25 cellular contexts compared by ENCODE assay signal in genomic region chr5:39040875-39041274, GRCh38. TPM values are rescaled to one million over a fixed set of nuclear protein-coding genes. Genes with fewer than 3 reads are reported as not detected.
A peak's percentile ranks its signal among the peaks of the same experiment; 100 is the strongest.
DNase-seq lines count a peak whose midpoint lies in the region; ATAC-seq, FAIRE-seq and TF ChIP-seq lines count a peak whose summit lies in the region.
"Had no signal": no experiment of that assay in that cellular context is flagged by ENCODE, and none has a peak within 500 bp of the region (broad histone marks: within the 10 kb centered on the region; RNA-seq: fewer than 3 reads in every experiment).

No MANE protein-coding gene starts in this region.

- peaks cover 0 to 2% of the 10 kb centered on the region in 2 donors for H3K9me3 Mint-ChIP-seq in activated T-cell treated with anti-CD3 and anti-CD28 coated beads, Interleukin-2, amount 50 U/mL, for 72 hours
- H3K9me3 Mint-ChIP-seq: CD4-positive, alpha-beta T cell had no signal

- TF ChIP-seq POLR2A in H54 (IDR thresholded peaks at IDR 0.05; ENCODE audit: low read depth, low read length) = no peak

- no peaks in the 10 kb centered on the region for H3K27me3 ChIP-seq in psoas muscle (ENCODE audit: insufficient read depth in 3 of 3, low read length in 2 of 3)
- H3K27me3 ChIP-seq: SJCRH30 had no signal

- H3K4me3 Mint-ChIP-seq in activated T-cell treated with anti-CD3 and anti-CD28 coated beads, Interleukin-2, amount 50 U/mL, for 72 hours = no peak overlapping the region
- H3K4me3 Mint-ChIP-seq: activated CD4-positive, alpha-beta T cell treated with anti-CD3 and anti-CD28 coated beads for 36 hours; brain; CD4-positive, alpha-beta T cell; endodermal cell; nephron progenitor cell; stimulated activated memory B cell treated with anti-CD40 and anti-IgM and Interleukin-4, amounts not matched to agents 10 μg/mL and 1 μg/mL and 100 μg/mL, for 72 hours had no signal

- no peak overlapping the region for H3K4me3 ChIP-seq in psoas muscle
- H3K4me3 ChIP-seq: SJCRH30, thoracic aorta had no signal

- H3K27ac ChIP-seq in psoas muscle = no peak overlapping the region
- H3K27ac ChIP-seq: parathyroid adenoma, SJCRH30, thoracic aorta had no signal

- H3K27me3 Mint-ChIP-seq in activated T-cell treated with anti-CD3 and anti-CD28 coated beads, Interleukin-2, amount 50 U/mL, for 72 hours (ENCODE audit: low read depth) = no peaks in the 10 kb centered on the region
- H3K27me3 Mint-ChIP-seq: activated CD4-positive, alpha-beta T cell treated with anti-CD3 and anti-CD28 coated beads for 36 hours; brain; CD4-positive, alpha-beta T cell; stimulated activated memory B cell treated with anti-CD40 and anti-IgM and Interleukin-4, amounts not matched to agents 10 μg/mL and 1 μg/mL and 100 μg/mL, for 72 hours had no signal

- intact Hi-C loops in psoas muscle (cut with DNase I) = no loop called here

- peaks cover 1 to 13% of the 10 kb centered on the region in 2 donors for H3K36me3 Mint-ChIP-seq in activated T-cell treated with anti-CD3 and anti-CD28 coated beads, Interleukin-2, amount 50 U/mL, for 72 hours (ENCODE audit: insufficient read depth in 2 of 2)

- H3K9me3 ChIP-seq in psoas muscle = no peaks in the 10 kb centered on the region
- H3K9me3 ChIP-seq: thoracic aorta had no signal

- H3K27ac Mint-ChIP-seq in activated T-cell treated with anti-CD3 and anti-CD28 coated beads, Interleukin-2, amount 50 U/mL, for 72 hours = peak overlapping the region; percentile 57
- H3K27ac Mint-ChIP-seq: activated T-helper 2 cell treated with anti-CD3 and anti-CD28 coated beads, Interferon-gamma antibody, Interleukin-2, Interleukin-4, amounts not matched to agents 10 μg/mL and 5 μg/mL and 100 μg/mL, durations not matched to agents 14 hours and 24 hours and 36 hours; brain; CD4-positive, alpha-beta T cell; endodermal cell; nephron progenitor cell; stimulated activated memory B cell treated with anti-CD40 and anti-IgM and Interleukin-4, amounts not matched to agents 10 μg/mL and 1 μg/mL and 100 μg/mL, for 72 hours had no signal

- 18 to 49% (median 24%) methylated on average over 1 of the region's 1 CpG for WGBS in psoas muscle, 3 donors

- peaks cover 31% of the 10 kb centered on the region for H3K4me1 Mint-ChIP-seq in activated T-cell treated with anti-CD3 and anti-CD28 coated beads, Interleukin-2, amount 50 U/mL, for 72 hours (ENCODE audit: low read depth)
- H3K4me1 Mint-ChIP-seq: endodermal cell, nephron progenitor cell had no signal

- no peak for DNase-seq in activated T-cell treated with anti-CD3 and anti-CD28 coated beads, Interleukin-2, amount 50 U/mL, for 72 hours
- no peak for DNase-seq in activated T-cell treated with anti-CD3 and anti-CD28 coated beads, Interleukin-2, amount 50 U/mL, for 48 hours
- DNase-seq in H54 (ENCODE audit: insufficient read length, low spot score) = no peak
- peak; percentile 82 for DNase-seq in NCI-H748 (lab: John Stamatoyannopoulos, UW; ENCODE audit: unreplicated experiment)
- peak; percentile 22 to 56 for DNase-seq in psoas muscle
- no peak for DNase-seq in KBM-7
- DNase-seq: activated CD4-positive, alpha-beta T cell treated with anti-CD3 and anti-CD28 coated beads for 36 hours; EL; endodermal cell; HCEC 1CT; kidney glomerular epithelial cell; mesendoderm; NCI-H1436; NCI-H524 treated with DMSO at 0.1 percent for 48 hours; nephron progenitor cell; OCI-M1; SJCRH30; T-helper 1 cell had no signal

- H3K4me1 ChIP-seq in psoas muscle = peaks cover 32% of the 10 kb centered on the region
- H3K4me1 ChIP-seq: SJCRH30 had no signal

- H3K36me3 ChIP-seq in psoas muscle (ENCODE audit: insufficient read depth in 1 of 2, low read depth in 1 of 2) = no peaks in the 10 kb centered on the region
- H3K36me3 ChIP-seq: SJCRH30, thoracic aorta had no signal

- peak; percentile 82 for FAIRE-seq in H54 (lab: Jason Lieb, UNC)

- no peak for ATAC-seq in activated T-cell treated with anti-CD3 and anti-CD28 coated beads, Interleukin-2, amount 50 U/mL, for 72 hours (replicated peaks in 1 of 2)
- ATAC-seq in psoas muscle (peak in 1 of 4 donors; percentile 21), HG03378 (IDR thresholded peaks at IDR 0.05; ENCODE audit: unreplicated experiment) (no peak)
- ATAC-seq: activated CD4-positive, alpha-beta T cell treated with anti-CD3 and anti-CD28 coated beads for 36 hours; stimulated activated memory B cell treated with anti-CD40 and anti-IgM and Interleukin-4, amounts not matched to agents 10 μg/mL and 1 μg/mL and 100 μg/mL, for 72 hours had no signal

- no peak for TF ChIP-seq CTCF in psoas muscle (IDR thresholded peaks at IDR 0.05)

- in situ Hi-C loops in KBM-7 (cut with MboI; ENCODE audit: low pct_unique_long_range_greater_than_20kb, low sequenced_read_pairs) = no loop called here

RNA-seq across cellular contexts. Expression of gene RICTOR, which starts 33.3 kb away (rescaled TPM):
- total RNA-seq in activated T-cell treated with anti-CD3 and anti-CD28 coated beads, Interleukin-2, amount 50 U/mL, for 72 hours = 10 to 100 TPM; 34.6 to 47.0 TPM
- total RNA-seq in psoas muscle = 10 to 100 TPM; 34.0 to 46.7 (median 41.0) TPM
- 1 to 10 TPM; 2.7 to 9.5 (median 6.4) TPM for polyA plus RNA-seq in psoas muscle

Comparison
In these comparisons a context has a peak if more than half of its experiments do, and no peak if none do; other contexts are left out.
1. DNase-seq: peak in NCI-H748 (single experiment) and psoas muscle (2 of 2); none in activated T-cell treated with anti-CD3 and anti-CD28 coated beads, Interleukin-2, amount 50 U/mL, for 72 hours (0 of 2), activated T-cell treated with anti-CD3 and anti-CD28 coated beads, Interleukin-2, amount 50 U/mL, for 48 hours (0 of 2), H54 (single experiment) and KBM-7 (single experiment).